Comparison of ENCODE assay signal across 8 cellular contexts in the genomic region with DNA sequence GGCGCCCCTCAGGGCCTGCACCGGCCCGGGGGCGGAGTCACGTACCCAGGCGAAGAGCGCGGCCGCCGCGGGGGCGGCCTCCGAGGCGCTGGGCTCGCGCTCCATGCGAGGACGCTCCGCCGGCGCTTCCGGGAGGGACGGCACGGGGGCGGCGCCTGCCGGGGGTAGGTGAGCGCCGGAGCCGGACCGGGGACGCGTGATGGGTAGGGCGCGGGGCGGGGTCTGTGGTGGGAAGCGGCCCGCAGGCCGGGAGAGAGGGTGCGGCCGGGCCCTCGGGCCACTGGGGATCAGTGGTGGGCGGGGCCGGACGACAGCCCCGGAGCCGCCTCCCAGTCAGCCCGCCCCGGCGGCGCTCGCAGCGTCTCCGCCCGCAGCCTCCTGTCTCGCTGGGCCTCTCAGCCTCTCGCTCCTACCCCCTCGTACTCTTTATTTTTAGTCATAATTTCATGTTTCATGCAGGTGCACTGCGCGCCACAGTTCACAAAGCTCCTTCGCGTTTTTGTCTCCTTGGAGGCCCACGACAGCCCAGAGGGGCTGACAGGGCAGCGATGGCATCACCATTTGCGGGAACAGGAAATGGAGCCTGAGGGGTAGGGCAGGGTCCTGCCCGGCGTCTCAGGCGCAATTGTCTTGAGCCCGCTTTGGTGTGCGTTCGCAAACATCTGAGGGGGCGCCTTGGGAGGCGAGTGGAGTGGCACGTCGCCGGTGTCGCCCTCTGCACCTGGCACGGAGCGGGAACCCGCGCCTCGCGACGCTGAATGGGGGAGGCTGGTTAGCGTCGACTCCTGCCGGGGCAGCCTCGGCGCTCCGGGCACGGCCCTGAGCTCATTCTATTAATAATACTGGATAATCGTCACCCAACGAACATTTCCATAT. TPM values are rescaled to one million over a fixed set of nuclear protein-coding genes. Genes with fewer than 3 reads are reported as not detected.
DNase-seq lines count a peak whose midpoint lies in the region; ATAC-seq and FAIRE-seq lines count a peak whose summit lies in the region.

Gene SERGEF (minus strand): TSS at position 142 of the 876 bp plus-strand sequence. CDS start 37 bp downstream, at position 105.

- peak; percentile 95 for ATAC-seq in GM21381 (IDR thresholded peaks at IDR 0.05; ENCODE audit: unreplicated experiment)

- WGBS in mesodermal cell (ENCODE audit: insufficient coverage in 2 of 2), 2 experiments, result 0 to 1% methylated on average over 51 to 67 of the region's 93 CpGs

- H3K36me3 ChIP-seq in endocrine pancreas (ENCODE audit: control insufficient read depth, insufficient read depth, low read length) (no peaks in the 10 kb centered on the region), mesodermal cell (ENCODE audit: control insufficient read depth, insufficient read depth, low read length) (no peaks in the 10 kb centered on the region)

- FAIRE-seq in HTR-8/SVneo (lab: Jason Lieb, UNC), result no peak

- H3K4me1 ChIP-seq in endocrine pancreas (ENCODE audit: control insufficient read depth, insufficient read depth, low read length) (no peaks in the 10 kb centered on the region), mesodermal cell (ENCODE audit: control insufficient read depth, insufficient read depth, low read length, poor library complexity, severe bottlenecking) (peaks cover 5% of the 10 kb centered on the region)

- H3K27ac ChIP-seq in mesodermal cell (ENCODE audit: low read depth, low read length, severe bottlenecking), result peak within 1 kb of the TSS; percentile 49

- peak within 1 kb of the TSS; percentile 50 for H3K9ac ChIP-seq in endocrine pancreas (ENCODE audit: control insufficient read depth, insufficient read depth, low read length)

- H3K27me3 ChIP-seq in endocrine pancreas (ENCODE audit: control insufficient read depth, insufficient read depth, low read length), result no peaks in the 10 kb centered on the region

- H3K4me3 ChIP-seq in endocrine pancreas (ENCODE audit: control insufficient read depth, insufficient read depth, low read length) (peak within 1 kb of the TSS; percentile 60), mesodermal cell (ENCODE audit: extremely low read depth, insufficient read depth, low read length, poor library complexity, severe bottlenecking) (peak within 1 kb of the TSS; percentile 58)

- peak; percentile 92 for DNase-seq in COR-L47 (lab: John Stamatoyannopoulos, UW)
- peak; percentile 80 for DNase-seq in HTR-8/SVneo (ENCODE audit: insufficient read length, low spot score)
- peak; percentile 92 for DNase-seq in NOMO-1 treated with DMSO at 0.1 percent for 48 hours (lab: John Stamatoyannopoulos, UW; ENCODE audit: unreplicated experiment)
- DNase-seq in activated CD8-positive, alpha-beta memory T cell treated with anti-CD3 and anti-CD28 coated beads for 4 hours (ENCODE audit: low read depth in 2 of 2), result peak; percentile 77 to 81
- peak; percentile 81 to 83 for DNase-seq in stimulated activated CD8-positive, alpha-beta memory T cell treated with anti-CD3 and anti-CD28 coated beads, Interleukin-15, amount 100 ng/mL, for 4 hours (ENCODE audit: low read depth in 2 of 2)

- H3K9me3 ChIP-seq in endocrine pancreas (ENCODE audit: control insufficient read depth, low read length), result no peaks in the 10 kb centered on the region
- H3K9me3 ChIP-seq in mesodermal cell (ENCODE audit: control insufficient read depth, low read length), result no peaks in the 10 kb centered on the region

RNA-seq across cellular contexts. Expression of gene SERGEF, which starts in this region (rescaled TPM):
- polyA plus RNA-seq in mesodermal cell (2013, experiment 1 of 2), result 18.2 TPM
- 18.3 TPM for polyA plus RNA-seq in mesodermal cell (2013, experiment 2 of 2)

Comparison
In these comparisons a context has a peak if more than half of its experiments do, and no peak if none do; other contexts are left out.
1. Peak in every context shown above with its lines: DNase-seq, ATAC-seq, H3K4me3 ChIP-seq and H3K27ac ChIP-seq.